In genomic region chr11:126192386-126192785, GRCh38 we compare ENCODE assay signal across 1 cellular context.
TF ChIP-seq lines count a peak whose summit lies in the region.

No MANE protein-coding gene starts in this region.

TF ChIP-seq in HepG2, 621 proteins besides CTCF, POLR2A, EP300 and RAD21:
- TF ChIP-seq PPARG (CRISPR knock-in tag; conservative IDR thresholded peaks at IDR 0.05), result no peak
- TF ChIP-seq FOXA1 (IDR thresholded peaks at IDR 0.05), result no peak
- TF ChIP-seq FOXA1 (CRISPR knock-in tag; IDR thresholded peaks at IDR 0.05), result no peak
- 0 out of 2 replicates have a peak, but pooled peaks have one; percentile 2 for TF ChIP-seq ZNF143 (CRISPR knock-in tag; IDR thresholded peaks at IDR 0.05)
